2 cellular contexts compared by ENCODE assay signal in the genomic region with DNA sequence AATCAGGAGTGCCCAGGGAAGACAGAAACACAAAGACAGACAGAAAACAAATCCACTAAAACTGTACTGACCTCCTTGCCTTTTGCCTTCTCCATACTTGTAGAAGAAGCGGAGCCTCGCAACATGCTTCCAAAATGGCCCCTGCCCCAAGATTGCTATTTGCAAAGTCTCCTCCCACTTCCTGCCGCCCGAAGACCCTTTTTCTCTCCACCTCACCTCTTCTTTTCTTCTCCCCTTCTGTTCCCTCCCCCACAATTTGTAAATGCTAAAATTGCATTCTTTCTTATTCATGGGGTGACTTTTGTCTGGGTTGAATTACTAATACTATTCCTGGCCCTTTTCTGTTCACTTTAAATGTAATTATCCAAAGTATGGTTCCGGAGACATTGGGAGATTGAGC.
TF ChIP-seq lines count a peak whose summit lies in the region.

Gene DPPA4 (minus strand): TSS at position 154 of the 400 bp plus-strand sequence. CDS start 29 bp downstream, at position 125.

TF ChIP-seq in liver, 16 proteins besides CTCF, POLR2A, EP300 and RAD21 (continued from another document):
- TF ChIP-seq EGR1 (IDR thresholded peaks at IDR 0.05; ENCODE audit: low read depth in 2 of 2), result no peak
- no peak for TF ChIP-seq GABPA (IDR thresholded peaks at IDR 0.05 in 1 of 2, conservative IDR thresholded peaks at IDR 0.05 in 1 of 2)
- no peak for TF ChIP-seq ZBTB33 (IDR thresholded peaks at IDR 0.05)

TF ChIP-seq in HepG2, 621 proteins besides CTCF, POLR2A, EP300 and RAD21:
- TF ChIP-seq, protein P1, sequence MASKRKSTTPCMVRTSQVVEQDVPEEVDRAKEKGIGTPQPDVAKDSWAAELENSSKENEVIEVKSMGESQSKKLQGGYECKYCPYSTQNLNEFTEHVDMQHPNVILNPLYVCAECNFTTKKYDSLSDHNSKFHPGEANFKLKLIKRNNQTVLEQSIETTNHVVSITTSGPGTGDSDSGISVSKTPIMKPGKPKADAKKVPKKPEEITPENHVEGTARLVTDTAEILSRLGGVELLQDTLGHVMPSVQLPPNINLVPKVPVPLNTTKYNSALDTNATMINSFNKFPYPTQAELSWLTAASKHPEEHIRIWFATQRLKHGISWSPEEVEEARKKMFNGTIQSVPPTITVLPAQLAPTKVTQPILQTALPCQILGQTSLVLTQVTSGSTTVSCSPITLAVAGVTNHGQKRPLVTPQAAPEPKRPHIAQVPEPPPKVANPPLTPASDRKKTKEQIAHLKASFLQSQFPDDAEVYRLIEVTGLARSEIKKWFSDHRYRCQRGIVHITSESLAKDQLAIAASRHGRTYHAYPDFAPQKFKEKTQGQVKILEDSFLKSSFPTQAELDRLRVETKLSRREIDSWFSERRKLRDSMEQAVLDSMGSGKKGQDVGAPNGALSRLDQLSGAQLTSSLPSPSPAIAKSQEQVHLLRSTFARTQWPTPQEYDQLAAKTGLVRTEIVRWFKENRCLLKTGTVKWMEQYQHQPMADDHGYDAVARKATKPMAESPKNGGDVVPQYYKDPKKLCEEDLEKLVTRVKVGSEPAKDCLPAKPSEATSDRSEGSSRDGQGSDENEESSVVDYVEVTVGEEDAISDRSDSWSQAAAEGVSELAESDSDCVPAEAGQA (IDR thresholded peaks at IDR 0.05; ENCODE audit: low read depth), result no peak
- TF ChIP-seq, protein P1 (CRISPR knock-in tag; IDR thresholded peaks at IDR 0.05; ENCODE audit: borderline replicate concordance), result no peak
- TF ChIP-seq, protein P2, sequence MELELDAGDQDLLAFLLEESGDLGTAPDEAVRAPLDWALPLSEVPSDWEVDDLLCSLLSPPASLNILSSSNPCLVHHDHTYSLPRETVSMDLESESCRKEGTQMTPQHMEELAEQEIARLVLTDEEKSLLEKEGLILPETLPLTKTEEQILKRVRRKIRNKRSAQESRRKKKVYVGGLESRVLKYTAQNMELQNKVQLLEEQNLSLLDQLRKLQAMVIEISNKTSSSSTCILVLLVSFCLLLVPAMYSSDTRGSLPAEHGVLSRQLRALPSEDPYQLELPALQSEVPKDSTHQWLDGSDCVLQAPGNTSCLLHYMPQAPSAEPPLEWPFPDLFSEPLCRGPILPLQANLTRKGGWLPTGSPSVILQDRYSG (CRISPR knock-in tag; IDR thresholded peaks at IDR 0.05), result no peak
- TF ChIP-seq ZNF720 (CRISPR knock-in tag; IDR thresholded peaks at IDR 0.05), result no peak
- TF ChIP-seq, protein P3, sequence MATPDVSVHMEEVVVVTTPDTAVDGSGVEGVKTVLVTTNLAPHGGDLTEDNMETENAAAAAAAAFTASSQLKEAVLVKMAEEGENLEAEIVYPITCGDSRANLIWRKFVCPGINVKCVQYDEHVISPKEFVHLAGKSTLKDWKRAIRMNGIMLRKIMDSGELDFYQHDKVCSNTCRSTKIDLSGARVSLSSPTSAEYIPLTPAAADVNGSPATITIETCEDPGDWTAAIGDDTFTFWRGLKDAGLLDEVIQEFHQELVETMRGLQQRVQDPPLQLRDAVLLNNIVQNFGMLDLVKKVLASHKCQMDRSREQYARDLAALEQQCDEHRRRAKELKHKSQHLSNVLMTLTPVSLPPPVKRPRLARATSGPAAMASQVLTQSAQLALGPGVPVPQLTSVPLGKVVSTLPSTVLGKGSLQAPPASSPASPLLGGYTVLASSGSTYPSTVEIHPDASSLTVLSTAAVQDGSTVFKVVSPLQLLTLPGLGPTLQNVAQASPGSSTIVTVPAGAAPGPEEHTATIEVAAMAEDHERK (CRISPR knock-in tag; IDR thresholded peaks at IDR 0.05; ENCODE audit: low read depth), result no peak
- TF ChIP-seq KMT2B (CRISPR knock-in tag; IDR thresholded peaks at IDR 0.05), result no peak
- TF ChIP-seq CENPT (CRISPR knock-in tag; IDR thresholded peaks at IDR 0.05; ENCODE audit: low read depth), result no peak
- no peak for TF ChIP-seq ZNF850 (CRISPR knock-in tag; conservative IDR thresholded peaks at IDR 0.05)
- TF ChIP-seq SIX1 (CRISPR knock-in tag; IDR thresholded peaks at IDR 0.05; ENCODE audit: borderline replicate concordance), result no peak
- TF ChIP-seq, protein P4, sequence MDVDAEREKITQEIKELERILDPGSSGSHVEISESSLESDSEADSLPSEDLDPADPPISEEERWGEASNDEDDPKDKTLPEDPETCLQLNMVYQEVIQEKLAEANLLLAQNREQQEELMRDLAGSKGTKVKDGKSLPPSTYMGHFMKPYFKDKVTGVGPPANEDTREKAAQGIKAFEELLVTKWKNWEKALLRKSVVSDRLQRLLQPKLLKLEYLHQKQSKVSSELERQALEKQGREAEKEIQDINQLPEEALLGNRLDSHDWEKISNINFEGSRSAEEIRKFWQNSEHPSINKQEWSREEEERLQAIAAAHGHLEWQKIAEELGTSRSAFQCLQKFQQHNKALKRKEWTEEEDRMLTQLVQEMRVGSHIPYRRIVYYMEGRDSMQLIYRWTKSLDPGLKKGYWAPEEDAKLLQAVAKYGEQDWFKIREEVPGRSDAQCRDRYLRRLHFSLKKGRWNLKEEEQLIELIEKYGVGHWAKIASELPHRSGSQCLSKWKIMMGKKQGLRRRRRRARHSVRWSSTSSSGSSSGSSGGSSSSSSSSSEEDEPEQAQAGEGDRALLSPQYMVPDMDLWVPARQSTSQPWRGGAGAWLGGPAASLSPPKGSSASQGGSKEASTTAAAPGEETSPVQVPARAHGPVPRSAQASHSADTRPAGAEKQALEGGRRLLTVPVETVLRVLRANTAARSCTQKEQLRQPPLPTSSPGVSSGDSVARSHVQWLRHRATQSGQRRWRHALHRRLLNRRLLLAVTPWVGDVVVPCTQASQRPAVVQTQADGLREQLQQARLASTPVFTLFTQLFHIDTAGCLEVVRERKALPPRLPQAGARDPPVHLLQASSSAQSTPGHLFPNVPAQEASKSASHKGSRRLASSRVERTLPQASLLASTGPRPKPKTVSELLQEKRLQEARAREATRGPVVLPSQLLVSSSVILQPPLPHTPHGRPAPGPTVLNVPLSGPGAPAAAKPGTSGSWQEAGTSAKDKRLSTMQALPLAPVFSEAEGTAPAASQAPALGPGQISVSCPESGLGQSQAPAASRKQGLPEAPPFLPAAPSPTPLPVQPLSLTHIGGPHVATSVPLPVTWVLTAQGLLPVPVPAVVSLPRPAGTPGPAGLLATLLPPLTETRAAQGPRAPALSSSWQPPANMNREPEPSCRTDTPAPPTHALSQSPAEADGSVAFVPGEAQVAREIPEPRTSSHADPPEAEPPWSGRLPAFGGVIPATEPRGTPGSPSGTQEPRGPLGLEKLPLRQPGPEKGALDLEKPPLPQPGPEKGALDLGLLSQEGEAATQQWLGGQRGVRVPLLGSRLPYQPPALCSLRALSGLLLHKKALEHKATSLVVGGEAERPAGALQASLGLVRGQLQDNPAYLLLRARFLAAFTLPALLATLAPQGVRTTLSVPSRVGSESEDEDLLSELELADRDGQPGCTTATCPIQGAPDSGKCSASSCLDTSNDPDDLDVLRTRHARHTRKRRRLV (CRISPR knock-in tag; IDR thresholded peaks at IDR 0.05), result no peak
- TF ChIP-seq, protein P5, sequence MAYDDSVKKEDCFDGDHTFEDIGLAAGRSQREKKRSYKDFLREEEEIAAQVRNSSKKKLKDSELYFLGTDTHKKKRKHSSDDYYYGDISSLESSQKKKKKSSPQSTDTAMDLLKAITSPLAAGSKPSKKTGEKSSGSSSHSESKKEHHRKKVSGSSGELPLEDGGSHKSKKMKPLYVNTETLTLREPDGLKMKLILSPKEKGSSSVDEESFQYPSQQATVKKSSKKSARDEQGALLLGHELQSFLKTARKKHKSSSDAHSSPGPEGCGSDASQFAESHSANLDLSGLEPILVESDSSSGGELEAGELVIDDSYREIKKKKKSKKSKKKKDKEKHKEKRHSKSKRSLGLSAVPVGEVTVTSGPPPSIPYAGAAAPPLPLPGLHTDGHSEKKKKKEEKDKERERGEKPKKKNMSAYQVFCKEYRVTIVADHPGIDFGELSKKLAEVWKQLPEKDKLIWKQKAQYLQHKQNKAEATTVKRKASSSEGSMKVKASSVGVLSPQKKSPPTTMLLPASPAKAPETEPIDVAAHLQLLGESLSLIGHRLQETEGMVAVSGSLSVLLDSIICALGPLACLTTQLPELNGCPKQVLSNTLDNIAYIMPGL (CRISPR knock-in tag; IDR thresholded peaks at IDR 0.05; ENCODE audit: borderline replicate concordance in 1 of 2, low read depth in 1 of 2), result no peak
- TF ChIP-seq ZNF235 (CRISPR knock-in tag; IDR thresholded peaks at IDR 0.05; ENCODE audit: borderline replicate concordance), result no peak
- no peak for TF ChIP-seq ZNF230 (CRISPR knock-in tag; IDR thresholded peaks at IDR 0.05)
- TF ChIP-seq, protein P6, sequence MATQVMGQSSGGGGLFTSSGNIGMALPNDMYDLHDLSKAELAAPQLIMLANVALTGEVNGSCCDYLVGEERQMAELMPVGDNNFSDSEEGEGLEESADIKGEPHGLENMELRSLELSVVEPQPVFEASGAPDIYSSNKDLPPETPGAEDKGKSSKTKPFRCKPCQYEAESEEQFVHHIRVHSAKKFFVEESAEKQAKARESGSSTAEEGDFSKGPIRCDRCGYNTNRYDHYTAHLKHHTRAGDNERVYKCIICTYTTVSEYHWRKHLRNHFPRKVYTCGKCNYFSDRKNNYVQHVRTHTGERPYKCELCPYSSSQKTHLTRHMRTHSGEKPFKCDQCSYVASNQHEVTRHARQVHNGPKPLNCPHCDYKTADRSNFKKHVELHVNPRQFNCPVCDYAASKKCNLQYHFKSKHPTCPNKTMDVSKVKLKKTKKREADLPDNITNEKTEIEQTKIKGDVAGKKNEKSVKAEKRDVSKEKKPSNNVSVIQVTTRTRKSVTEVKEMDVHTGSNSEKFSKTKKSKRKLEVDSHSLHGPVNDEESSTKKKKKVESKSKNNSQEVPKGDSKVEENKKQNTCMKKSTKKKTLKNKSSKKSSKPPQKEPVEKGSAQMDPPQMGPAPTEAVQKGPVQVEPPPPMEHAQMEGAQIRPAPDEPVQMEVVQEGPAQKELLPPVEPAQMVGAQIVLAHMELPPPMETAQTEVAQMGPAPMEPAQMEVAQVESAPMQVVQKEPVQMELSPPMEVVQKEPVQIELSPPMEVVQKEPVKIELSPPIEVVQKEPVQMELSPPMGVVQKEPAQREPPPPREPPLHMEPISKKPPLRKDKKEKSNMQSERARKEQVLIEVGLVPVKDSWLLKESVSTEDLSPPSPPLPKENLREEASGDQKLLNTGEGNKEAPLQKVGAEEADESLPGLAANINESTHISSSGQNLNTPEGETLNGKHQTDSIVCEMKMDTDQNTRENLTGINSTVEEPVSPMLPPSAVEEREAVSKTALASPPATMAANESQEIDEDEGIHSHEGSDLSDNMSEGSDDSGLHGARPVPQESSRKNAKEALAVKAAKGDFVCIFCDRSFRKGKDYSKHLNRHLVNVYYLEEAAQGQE (IDR thresholded peaks at IDR 0.05; ENCODE audit: borderline replicate concordance in 1 of 2, low read depth in 1 of 2, low read length in 2 of 2), result no peak
- TF ChIP-seq SAFB2 (CRISPR knock-in tag; IDR thresholded peaks at IDR 0.05; ENCODE audit: borderline replicate concordance, low read depth), result no peak
- no peak for TF ChIP-seq ZNF704 (CRISPR knock-in tag; IDR thresholded peaks at IDR 0.05; ENCODE audit: borderline replicate concordance)
- TF ChIP-seq, protein P7, sequence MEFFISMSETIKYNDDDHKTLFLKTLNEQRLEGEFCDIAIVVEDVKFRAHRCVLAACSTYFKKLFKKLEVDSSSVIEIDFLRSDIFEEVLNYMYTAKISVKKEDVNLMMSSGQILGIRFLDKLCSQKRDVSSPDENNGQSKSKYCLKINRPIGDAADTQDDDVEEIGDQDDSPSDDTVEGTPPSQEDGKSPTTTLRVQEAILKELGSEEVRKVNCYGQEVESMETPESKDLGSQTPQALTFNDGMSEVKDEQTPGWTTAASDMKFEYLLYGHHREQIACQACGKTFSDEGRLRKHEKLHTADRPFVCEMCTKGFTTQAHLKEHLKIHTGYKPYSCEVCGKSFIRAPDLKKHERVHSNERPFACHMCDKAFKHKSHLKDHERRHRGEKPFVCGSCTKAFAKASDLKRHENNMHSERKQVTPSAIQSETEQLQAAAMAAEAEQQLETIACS (CRISPR knock-in tag; IDR thresholded peaks at IDR 0.05), result no peak
- TF ChIP-seq ZFX (CRISPR knock-in tag; IDR thresholded peaks at IDR 0.05; ENCODE audit: low read depth), result no peak
- TF ChIP-seq ZNF652 (CRISPR knock-in tag; IDR thresholded peaks at IDR 0.05; ENCODE audit: borderline replicate concordance, low read depth), result no peak
- TF ChIP-seq NFE2L2 (IDR thresholded peaks at IDR 0.05; ENCODE audit: low read length), result no peak
- TF ChIP-seq ZNF713 (CRISPR knock-in tag; IDR thresholded peaks at IDR 0.05), result no peak
